Comparison of ENCODE assay signal across 22 cellular contexts in genomic region chr20:3245156-3245555, GRCh38. TPM values are rescaled to one million over a fixed set of nuclear protein-coding genes. Genes with fewer than 3 reads are reported as not detected.
"Had no signal": no experiment of that assay in that cellular context is flagged by ENCODE, and none has a peak within 500 bp of the region (broad histone marks: within the 10 kb centered on the region; RNA-seq: fewer than 3 reads in every experiment).

No MANE protein-coding gene starts in this region.

- H3K9me3 ChIP-seq: Peyer's patch, SJSA1 had no signal

- ATAC-seq: K562 had no signal

- H3K36me3 ChIP-seq: Peyer's patch, SJSA1 had no signal

- H3K27ac ChIP-seq: KMS-11, Peyer's patch, SJSA1, SK-N-MC had no signal

- H3K4me3 ChIP-seq: K562, Peyer's patch, SJSA1, SK-N-MC had no signal

- H3K9ac ChIP-seq: KMS-11 had no signal

- DNase-seq: Kasumi-1, MM.1S, NCI-H1092 treated with DMSO at 0.1 percent for 48 hours, NCI-H1436, NCI-H187, NCI-H2029, NCI-H2081 treated with DMSO at 0.1 percent for 48 hours, NCI-H2171, NCI-H226, NCI-H446, NCI-H510A, NCI-H524 treated with DMSO at 0.1 percent for 48 hours, NCI-H69, NCI-H774, Right ventricle myocardium superior, SIG-M5 had no signal

- H3K36me3 Mint-ChIP-seq: IgD-negative memory B cell had no signal

- H3K9me3 Mint-ChIP-seq: IgD-negative memory B cell had no signal

- FAIRE-seq: K562 had no signal

- H3K4me2 ChIP-seq: KMS-11 had no signal

RNA-seq across cellular contexts. Expression of gene SLC4A11, which starts 6.2 kb away (rescaled TPM):
- polyA plus RNA-seq: IgD-negative memory B cell had no signal
